In the genomic region with DNA sequence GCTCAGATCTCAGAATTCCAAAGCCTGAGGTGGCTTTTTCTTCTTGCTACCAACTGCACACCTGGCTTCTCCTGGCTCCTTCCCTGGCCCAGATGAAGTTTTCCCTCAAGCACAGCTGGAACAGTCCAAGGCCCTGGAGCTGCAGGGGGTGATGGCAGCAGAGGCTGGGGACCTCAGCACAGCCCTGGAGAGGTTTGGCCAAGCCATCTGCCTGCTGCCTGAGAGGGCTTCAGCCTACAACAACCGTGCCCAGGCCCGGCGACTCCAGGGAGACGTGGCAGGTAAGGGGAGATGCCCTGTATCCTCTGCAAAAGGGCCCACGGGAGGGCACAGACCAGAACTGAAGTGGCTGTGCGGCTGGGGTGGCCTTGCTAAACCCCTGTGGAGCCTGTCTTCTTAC, we compare ENCODE assay signal across 23 cellular contexts. TPM values are rescaled to one million over a fixed set of nuclear protein-coding genes. Genes with fewer than 3 reads are reported as not detected.
"Had no signal": no experiment of that assay in that cellular context is flagged by ENCODE, and none has a peak within 500 bp of the region (broad histone marks: within the 10 kb centered on the region; RNA-seq: fewer than 3 reads in every experiment).

No MANE protein-coding gene starts in this region.

- H3K27me3 ChIP-seq: gastrocnemius medialis, stomach, thyroid gland, upper lobe of right lung had no signal

- H3K27ac ChIP-seq: gastrocnemius medialis, left lung, stomach, thyroid gland, upper lobe of right lung had no signal

- H3K4me3 ChIP-seq: gastrocnemius medialis, left lung, stomach, thyroid gland, upper lobe of right lung had no signal

- H3K27ac Mint-ChIP-seq: activated CD4-positive, alpha-beta T cell treated with anti-CD3 and anti-CD28 coated beads for 36 hours; activated CD8-positive, alpha-beta memory T cell treated with anti-CD3 and anti-CD28 coated beads, Interleukin-2, amount 10 ng/mL, durations not matched to agents 7 days and 5 days; activated CD8-positive, alpha-beta T cell treated with anti-CD3 and anti-CD28 coated beads, Interleukin-2, amount 10 ng/mL, durations not matched to agents 7 days and 5 days had no signal

- H3K36me3 ChIP-seq: upper lobe of right lung had no signal

- H3K9me3 ChIP-seq: gastrocnemius medialis, left lung, stomach, thyroid gland, upper lobe of right lung had no signal

- H3K36me3 Mint-ChIP-seq: naive B cell had no signal

- H3K27me3 Mint-ChIP-seq: activated CD4-positive, alpha-beta T cell treated with anti-CD3 and anti-CD28 coated beads for 36 hours; activated CD8-positive, alpha-beta memory T cell treated with anti-CD3 and anti-CD28 coated beads, Interleukin-2, amount 10 ng/mL, durations not matched to agents 7 days and 5 days; central memory CD8-positive, alpha-beta T cell; naive B cell had no signal

- ATAC-seq: activated CD4-positive, alpha-beta T cell treated with anti-CD3 and anti-CD28 coated beads for 36 hours; activated CD8-positive, alpha-beta memory T cell treated with anti-CD3 and anti-CD28 coated beads, Interleukin-2, amount 10 ng/mL, durations not matched to agents 7 days and 5 days; activated CD8-positive, alpha-beta T cell treated with anti-CD3 and anti-CD28 coated beads, Interleukin-2, amount 10 ng/mL, durations not matched to agents 7 days and 5 days; activated naive CD4-positive, alpha-beta T cell treated with anti-CD3 and anti-CD28 coated beads, Interleukin-2, amount 50 U/mL, for 72 hours; activated T-cell treated with anti-CD3 and anti-CD28 coated beads, Interleukin-2, amount 50 U/mL, for 72 hours; gastrocnemius medialis; left lung; right cardiac atrium; upper lobe of right lung had no signal

- H3K9me3 Mint-ChIP-seq: activated naive CD4-positive, alpha-beta T cell treated with anti-CD3 and anti-CD28 coated beads, Interleukin-2, amount 50 U/mL, for 72 hours; activated T-cell treated with anti-CD3 and anti-CD28 coated beads, Interleukin-2, amount 50 U/mL, for 72 hours; central memory CD8-positive, alpha-beta T cell had no signal

- DNase-seq: activated CD4-positive, alpha-beta T cell treated with anti-CD3 and anti-CD28 coated beads for 36 hours; activated CD4-positive, CD25-positive, alpha-beta regulatory T cell; activated CD8-positive, alpha-beta memory T cell treated with anti-CD3 and anti-CD28 coated beads, Interleukin-2, amount 10 ng/mL, durations not matched to agents 7 days and 5 days; activated CD8-positive, alpha-beta T cell treated with anti-CD3 and anti-CD28 coated beads, Interleukin-2, amount 10 ng/mL, durations not matched to agents 7 days and 5 days; activated naive CD4-positive, alpha-beta T cell; activated T-cell treated with anti-CD3 and anti-CD28 coated beads, Interleukin-2, amount 50 U/mL, for 72 hours; dermis blood vessel endothelial cell; effector CD8-positive, alpha-beta T cell; gastrocnemius medialis; glutamatergic neuron; left lung; mammary epithelial cell; naive B cell; right cardiac atrium; stimulated activated CD4-positive, alpha-beta T cell treated with anti-CD3 and anti-CD28 coated beads, Interleukin-2, amount 100 ng/mL, for 48 hours; stomach; T-helper 2 cell; upper lobe of right lung had no signal

RNA-seq across cellular contexts. Expression of a gene that starts 1.2 kb away (rescaled TPM):
- total RNA-seq: bronchial epithelial cell, epithelial cell of proximal tubule had no signal
- polyA plus RNA-seq: mammary epithelial cell had no signal
